11 cellular contexts compared by ENCODE assay signal in genomic region chr6:163793584-163793983, GRCh38.
DNase-seq lines count a peak whose midpoint lies in the region; ATAC-seq and FAIRE-seq lines count a peak whose summit lies in the region.
"Had no signal": no experiment of that assay in that cellular context is flagged by ENCODE, and none has a peak within 500 bp of the region (broad histone marks: within the 10 kb centered on the region; RNA-seq: fewer than 3 reads in every experiment).

No MANE protein-coding gene starts in this region.

- no peaks in the 10 kb centered on the region for H3K27me3 ChIP-seq in HAP-1 (ENCODE audit: low read depth)
- no peaks in the 10 kb centered on the region for H3K27me3 ChIP-seq in naive thymus-derived CD4-positive, alpha-beta T cell (ENCODE audit: control insufficient read depth in 2 of 2, insufficient read depth in 2 of 2, low read length in 2 of 2)
- H3K27me3 ChIP-seq: uterus had no signal

- no peak for ATAC-seq in naive thymus-derived CD4-positive, alpha-beta T cell

- H3K27ac ChIP-seq in naive thymus-derived CD4-positive, alpha-beta T cell (ENCODE audit: low read depth, low read length), result no peak overlapping the region
- H3K27ac ChIP-seq: uterus had no signal

- H3K4me3 Mint-ChIP-seq in naive thymus-derived CD4-positive, alpha-beta T cell, result no peak overlapping the region
- H3K4me3 Mint-ChIP-seq in activated naive CD8-positive, alpha-beta T cell treated with anti-CD3 and anti-CD28 coated beads for 36 hours, result no peak overlapping the region

- H3K4me1 ChIP-seq in HAP-1, result peaks cover 32% of the 10 kb centered on the region
- no peaks in the 10 kb centered on the region for H3K4me1 ChIP-seq in naive thymus-derived CD4-positive, alpha-beta T cell (ENCODE audit: control insufficient read depth in 2 of 2, insufficient read depth in 2 of 2, low read length in 2 of 2)
- H3K4me1 ChIP-seq: uterus had no signal

- H3K9me3 Mint-ChIP-seq in naive thymus-derived CD4-positive, alpha-beta T cell, result peaks cover 0 to 11% (median 0%) of the 10 kb centered on the region in 11 donors
- H3K9me3 Mint-ChIP-seq in activated naive CD8-positive, alpha-beta T cell treated with anti-CD3 and anti-CD28 coated beads for 36 hours, result no peaks in the 10 kb centered on the region

- H3K27me3 Mint-ChIP-seq in naive thymus-derived CD4-positive, alpha-beta T cell, result peaks cover 8 to 38% (median 10%) of the 10 kb centered on the region in 5 donors
- peaks cover 28% of the 10 kb centered on the region for H3K27me3 Mint-ChIP-seq in activated naive CD8-positive, alpha-beta T cell treated with anti-CD3 and anti-CD28 coated beads for 36 hours

- H3K4me3 ChIP-seq in HAP-1, result no peak overlapping the region
- H3K4me3 ChIP-seq in naive thymus-derived CD4-positive, alpha-beta T cell (ENCODE audit: low read length), result no peak overlapping the region
- H3K4me3 ChIP-seq: uterus had no signal

- no peaks in the 10 kb centered on the region for H3K36me3 ChIP-seq in HAP-1 (replicated peaks)
- no peaks in the 10 kb centered on the region for H3K36me3 ChIP-seq in naive thymus-derived CD4-positive, alpha-beta T cell (ENCODE audit: control insufficient read depth in 2 of 3, insufficient read depth in 3 of 3, low read length in 3 of 3)
- H3K36me3 ChIP-seq: uterus had no signal

- intact Hi-C loops in naive thymus-derived CD4-positive, alpha-beta T cell (cut with micrococcal nuclease), result no loop called here

- H3K36me3 Mint-ChIP-seq in naive thymus-derived CD4-positive, alpha-beta T cell, result no peaks in the 10 kb centered on the region
- H3K36me3 Mint-ChIP-seq in activated naive CD8-positive, alpha-beta T cell treated with anti-CD3 and anti-CD28 coated beads for 36 hours, result no peaks in the 10 kb centered on the region

- no peak overlapping the region for H3K27ac Mint-ChIP-seq in naive thymus-derived CD4-positive, alpha-beta T cell
- H3K27ac Mint-ChIP-seq in activated naive CD8-positive, alpha-beta T cell treated with anti-CD3 and anti-CD28 coated beads for 36 hours, result no peak overlapping the region

- H3K4me1 Mint-ChIP-seq in naive thymus-derived CD4-positive, alpha-beta T cell, result peaks cover 0 to 6% (median 0%) of the 10 kb centered on the region in 7 donors
- H3K4me1 Mint-ChIP-seq in activated naive CD8-positive, alpha-beta T cell treated with anti-CD3 and anti-CD28 coated beads for 36 hours, result no peaks in the 10 kb centered on the region

- in situ Hi-C loops in HAP-1 (cut with MboI; ENCODE audit: low sequenced_read_pairs), result no loop called here

- H3K9me3 ChIP-seq in HAP-1, result no peaks in the 10 kb centered on the region
- no peaks in the 10 kb centered on the region for H3K9me3 ChIP-seq in naive thymus-derived CD4-positive, alpha-beta T cell (ENCODE audit: control insufficient read depth in 2 of 3, low read length in 3 of 3)
- H3K9me3 ChIP-seq: uterus had no signal

- CTCF ChIA-PET in naive thymus-derived CD4-positive, alpha-beta T cell (lab: Charles Lee), result no interaction called here

- DNase-seq in GM18507 (ENCODE audit: extremely low spot score, insufficient read length, low read depth), result no peak
- DNase-seq in HAP-1 (ENCODE audit: low spot score in 2 of 2), result peak; percentile 52 to 81
- peak; percentile 95 for DNase-seq in LHCN-M2 (ENCODE audit: low read depth)
- DNase-seq in kidney tubule cell (ENCODE audit: low spot score), result peak; percentile 94
- DNase-seq in anterior cingulate cortex (lab: John Stamatoyannopoulos, UW), result no peak
- no peak for DNase-seq in naive thymus-derived CD4-positive, alpha-beta T cell
- no peak for DNase-seq in COLO668 (lab: John Stamatoyannopoulos, UW; ENCODE audit: unreplicated experiment)
- DNase-seq in activated naive CD8-positive, alpha-beta T cell treated with anti-CD3 and anti-CD28 coated beads for 36 hours, result no peak
- DNase-seq: SW 1271, uterus had no signal

- FAIRE-seq in GM18507 (lab: Jason Lieb, UNC), result peak; percentile 35
- FAIRE-seq: colon had no signal

- POLR2A ChIA-PET in naive thymus-derived CD4-positive, alpha-beta T cell (lab: Charles Lee), result no interaction called here

Comparison
In these comparisons a context has a peak if more than half of its experiments do, and no peak if none do; other contexts are left out.
1. DNase-seq: peak in HAP-1 (2 of 2), LHCN-M2 (single experiment) and kidney tubule cell (single experiment); none in GM18507 (single experiment), anterior cingulate cortex (0 of 58), naive thymus-derived CD4-positive, alpha-beta T cell (0 of 9), COLO668 (single experiment) and activated naive CD8-positive, alpha-beta T cell treated with anti-CD3 and anti-CD28 coated beads for 36 hours (single experiment).